In genomic region chr11:71112454-71112853, GRCh38 we compare ENCODE assay signal across 29 cellular contexts.
A peak's percentile ranks its signal among the peaks of the same experiment; 100 is the strongest.
DNase-seq lines count a peak whose midpoint lies in the region; ATAC-seq, FAIRE-seq and TF ChIP-seq lines count a peak whose summit lies in the region.
"Had no signal": no experiment of that assay in that cellular context is flagged by ENCODE, and none has a peak within 500 bp of the region (broad histone marks: within the 10 kb centered on the region; RNA-seq: fewer than 3 reads in every experiment).

No MANE protein-coding gene starts in this region.

- TF ChIP-seq POLR2A in Peyer's patch (IDR thresholded peaks at IDR 0.05), result no peak

- no peak for TF ChIP-seq CTCF in C4-2B (conservative IDR thresholded peaks at IDR 0.05)
- TF ChIP-seq CTCF in HEK293 (tag by site-specific recombination; IDR thresholded peaks at IDR 0.05), result no peak
- TF ChIP-seq CTCF in kidney (IDR thresholded peaks at IDR 0.05; ENCODE audit: borderline replicate concordance, extremely low read depth, insufficient read depth), result no peak
- no peak for TF ChIP-seq CTCF in Peyer's patch (IDR thresholded peaks at IDR 0.05)

- DNase-seq in NCI-H510A treated with DMSO at 0.1 percent for 48 hours (lab: John Stamatoyannopoulos, UW) (peak; percentile 40), kidney (peak; percentile 40), Right ventricle myocardium inferior (ENCODE audit: missing footprints) (no peak), Peyer's patch (no peak), HUDEP-2 (lab: John Stamatoyannopoulos, UW; ENCODE audit: unreplicated experiment in 76 of 76) (no peak)
- DNase-seq: activated T-cell treated with anti-CD3 and anti-CD28 coated beads, Interleukin-2, amount 50 U/mL, for 4 hours; brain microvascular endothelial cell; colonic mucosa; foreskin melanocyte; hippocampal formation; Karpas-422; midbrain; MV-4-11; naive thymus-derived CD8-positive, alpha-beta T cell; NCI-H187; PC-9; right cardiac atrium; SHP77 treated with DMSO at 0.1 percent for 48 hours; stimulated activated CD4-positive, alpha-beta T cell treated with anti-CD3 and anti-CD28 coated beads, Interleukin-12 subunit alpha, Interleukin-12 subunit beta, amount 100 ng/mL, for 4 hours; stimulated activated CD4-positive, alpha-beta T cell treated with anti-CD3 and anti-CD28 coated beads, Interleukin-4, amount 100 ng/mL, for 24 hours; stimulated activated naive B cell treated with anti-CD40 and anti-IgM and Interleukin-4, amounts not matched to agents 10 μg/mL and 1 μg/mL and 100 μg/mL, for 72 hours had no signal

- POLR2A ChIA-PET in HEK293 (lab: Yijun Ruan, JAX), result interaction anchor here (0.6 kb wide), 1 partner anchor 84 kb away, joined by 7 read pairs; no protein-coding TSS in a partner anchor

- ATAC-seq in Right ventricle myocardium inferior (no peak), GM19351 (IDR thresholded peaks at IDR 0.05; ENCODE audit: unreplicated experiment) (no peak)
- ATAC-seq: activated T-cell treated with anti-CD3 and anti-CD28 coated beads, Interleukin-2, amount 50 U/mL, for 4 hours; naive thymus-derived CD8-positive, alpha-beta T cell; right cardiac atrium; stimulated activated naive B cell treated with anti-CD40 and anti-IgM and Interleukin-4, amounts not matched to agents 10 μg/mL and 1 μg/mL and 100 μg/mL, for 72 hours had no signal

- intact Hi-C loops in kidney (cut with DNase I) (no loop called here), Right ventricle myocardium inferior (cut with DNase I) (no loop called here)

- H3K27me3 ChIP-seq in Peyer's patch, result no peaks in the 10 kb centered on the region
- H3K27me3 ChIP-seq: brain microvascular endothelial cell, colonic mucosa, vagina had no signal

- FAIRE-seq in kidney (lab: Jason Lieb, UNC), result no peak
- FAIRE-seq: islet of Langerhans, TTC549 had no signal

- H3K4me1 ChIP-seq in HEK293 (ENCODE audit: control insufficient read depth, insufficient read depth, low read length) (no peaks in the 10 kb centered on the region), kidney (ENCODE audit: control insufficient read depth in 1 of 2, insufficient read depth in 1 of 2, low read depth in 1 of 2, low read length in 2 of 2) (no peaks in the 10 kb centered on the region), Peyer's patch (no peaks in the 10 kb centered on the region)
- H3K4me1 ChIP-seq: colonic mucosa, esophagus muscularis mucosa, vagina had no signal

- H3K4me3 ChIP-seq in HEK293 (ENCODE audit: low read depth, low read length) (no peak overlapping the region), kidney (ENCODE audit: low read length in 2 of 2) (no peak overlapping the region), Peyer's patch (no peak overlapping the region)
- H3K4me3 ChIP-seq: BLaER1 treated with 17β-estradiol and CSF1 and Interleukin-3, amounts not matched to agents 10 nM and 100 nM; colonic mucosa; esophagus muscularis mucosa; PC-9; vagina had no signal

- CTCF ChIA-PET in HEK293 (lab: Yijun Ruan, JAX), result no interaction called here

- no peak overlapping the region for H3K9ac ChIP-seq in kidney (ENCODE audit: low read length in 2 of 2)
- H3K9ac ChIP-seq: BLaER1 treated with 17β-estradiol and CSF1 and Interleukin-3, amounts not matched to agents 10 nM and 100 nM had no signal

- H3K9me3 ChIP-seq in HEK293 (ENCODE audit: control insufficient read depth, insufficient read depth, low read depth, low read length) (no peaks in the 10 kb centered on the region), kidney (ENCODE audit: control insufficient read depth in 1 of 2, low read length in 2 of 2) (no peaks in the 10 kb centered on the region), Peyer's patch (no peaks in the 10 kb centered on the region)
- H3K9me3 ChIP-seq: BLaER1 treated with 17β-estradiol and CSF1 and Interleukin-3, amounts not matched to agents 10 nM and 100 nM; colonic mucosa; esophagus muscularis mucosa; vagina had no signal

- H3K27ac ChIP-seq in C4-2B, result peak overlapping the region; percentile 71
- no peak overlapping the region for H3K27ac ChIP-seq in HEK293 (ENCODE audit: extremely low read depth, low read depth, low read length)
- no peak overlapping the region for H3K27ac ChIP-seq in kidney (ENCODE audit: low read depth in 2 of 2, low read length in 2 of 2)
- H3K27ac ChIP-seq in Peyer's patch, result no peak overlapping the region
- H3K27ac ChIP-seq: BLaER1 treated with 17β-estradiol and CSF1 and Interleukin-3, amounts not matched to agents 10 nM and 100 nM; brain microvascular endothelial cell; colonic mucosa; esophagus muscularis mucosa; PC-9; vagina had no signal

- H3K36me3 ChIP-seq in HEK293 (ENCODE audit: control insufficient read depth in 2 of 2, insufficient read depth in 1 of 2, low read length in 2 of 2) (peaks cover 0 to 8% of the 10 kb centered on the region in 2 experiments; a peak in 1 of 3 replicates), kidney (ENCODE audit: control insufficient read depth in 1 of 2, insufficient read depth in 2 of 2, low read length in 2 of 2) (peaks cover 9 to 23% of the 10 kb centered on the region in 2 donors), Peyer's patch (no peaks in the 10 kb centered on the region)
- H3K36me3 ChIP-seq: BLaER1 treated with 17β-estradiol and CSF1 and Interleukin-3, amounts not matched to agents 10 nM and 100 nM; brain microvascular endothelial cell; colonic mucosa; esophagus muscularis mucosa; vagina had no signal

TF ChIP-seq in HEK293, 187 proteins besides CTCF, POLR2A, EP300 and RAD21:
- TF ChIP-seq ZFHX2 (tag by site-specific recombination; conservative IDR thresholded peaks at IDR 0.05), result peak; percentile 53
- no peak for TF ChIP-seq ZNF37A (tag by site-specific recombination; IDR thresholded peaks at IDR 0.05)
- TF ChIP-seq, protein P1, sequence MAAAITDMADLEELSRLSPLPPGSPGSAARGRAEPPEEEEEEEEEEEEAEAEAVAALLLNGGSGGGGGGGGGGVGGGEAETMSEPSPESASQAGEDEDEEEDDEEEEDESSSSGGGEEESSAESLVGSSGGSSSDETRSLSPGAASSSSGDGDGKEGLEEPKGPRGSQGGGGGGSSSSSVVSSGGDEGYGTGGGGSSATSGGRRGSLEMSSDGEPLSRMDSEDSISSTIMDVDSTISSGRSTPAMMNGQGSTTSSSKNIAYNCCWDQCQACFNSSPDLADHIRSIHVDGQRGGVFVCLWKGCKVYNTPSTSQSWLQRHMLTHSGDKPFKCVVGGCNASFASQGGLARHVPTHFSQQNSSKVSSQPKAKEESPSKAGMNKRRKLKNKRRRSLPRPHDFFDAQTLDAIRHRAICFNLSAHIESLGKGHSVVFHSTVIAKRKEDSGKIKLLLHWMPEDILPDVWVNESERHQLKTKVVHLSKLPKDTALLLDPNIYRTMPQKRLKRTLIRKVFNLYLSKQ (tag by site-specific recombination; IDR thresholded peaks at IDR 0.05; ENCODE audit: borderline replicate concordance), result no peak
- no peak for TF ChIP-seq ZNF426 (tag by site-specific recombination; IDR thresholded peaks at IDR 0.05)
- no peak for TF ChIP-seq ZBTB20 (tag by site-specific recombination; IDR thresholded peaks at IDR 0.05)
- TF ChIP-seq GLIS1 (tag by site-specific recombination; IDR thresholded peaks at IDR 0.05), result peak; percentile 67
- peak; percentile 48; the same call in 1 of the 2 replicates for TF ChIP-seq EGR2 (tag by site-specific recombination; IDR thresholded peaks at IDR 0.05; ENCODE audit: low read depth)
- TF ChIP-seq ZNF623 (tag by site-specific recombination; IDR thresholded peaks at IDR 0.05), result no peak
- no peak for TF ChIP-seq ZNF549 (tag by site-specific recombination; IDR thresholded peaks at IDR 0.05)
- TF ChIP-seq ZIC2 (tag by site-specific recombination; IDR thresholded peaks at IDR 0.05), result peak; percentile 92

Comparison
In these comparisons a context has a peak if more than half of its experiments do, and no peak if none do; other contexts are left out.
1. DNase-seq: peak in NCI-H510A treated with DMSO at 0.1 percent for 48 hours (single experiment) and kidney (single experiment); none in Right ventricle myocardium inferior (single experiment), Peyer's patch (0 of 3) and HUDEP-2 (0 of 76).